ENCODE assay signal across 8 cellular contexts in genomic region chr1:148679050-148679786, GRCh38.
DNase-seq lines count a peak whose midpoint lies in the region; ATAC-seq and TF ChIP-seq lines count a peak whose summit lies in the region.
"Not testable (repeated sequence)": the region's sequence is repeated elsewhere in the genome, so short reads cannot be mapped to it uniquely, and the experiment has no call there.

No MANE protein-coding gene starts in this region.

- DNase-seq in HT1080 (ENCODE audit: low read depth) (peak; percentile 39), coronary artery (ENCODE audit: low spot score) (peak; percentile 76), right atrium auricular region (ENCODE audit: low spot score) (peak; percentile 57)
- peak; percentile 35 to 40 for DNase-seq in activated T-cell treated with anti-CD3 and anti-CD28 coated beads, Interleukin-2, amount 50 U/mL, for 72 hours
- DNase-seq in naive thymus-derived CD8-positive, alpha-beta T cell: peak in 7 of 10 donors; percentile 1 to 60 (median 31)
- peak; percentile 24 for DNase-seq in stimulated activated CD8-positive, alpha-beta memory T cell treated with anti-CD3 and anti-CD28 coated beads, Interleukin-12 subunit alpha, Interleukin-12 subunit beta, amount 100 ng/mL, for 4 hours (ENCODE audit: low read depth)

- peak overlapping the region; percentile 73 to 84 for H3K4me3 Mint-ChIP-seq in activated T-cell treated with anti-CD3 and anti-CD28 coated beads, Interleukin-2, amount 50 U/mL, for 72 hours
- H3K4me3 Mint-ChIP-seq in naive thymus-derived CD8-positive, alpha-beta T cell: peak overlapping the region in 5 of 10 donors; percentile 53 to 81 (median 75)

- not testable (repeated sequence) for H3K4me1 ChIP-seq in right atrium auricular region

- H3K27ac ChIP-seq in C4-2B (peak overlapping the region; percentile 79), coronary artery (peak overlapping the region in 1 of 2 donors; percentile 93), right atrium auricular region (peak overlapping the region in 1 of 2 donors; percentile 75)

- not testable (repeated sequence) for H3K4me1 Mint-ChIP-seq in activated T-cell treated with anti-CD3 and anti-CD28 coated beads, Interleukin-2, amount 50 U/mL, for 72 hours (ENCODE audit: low read depth); naive thymus-derived CD8-positive, alpha-beta T cell

- H3K27me3 ChIP-seq in right atrium auricular region: not testable (repeated sequence)

- H3K9me3 ChIP-seq in right atrium auricular region: not testable (repeated sequence)

- not testable (repeated sequence) for H3K36me3 Mint-ChIP-seq in activated T-cell treated with anti-CD3 and anti-CD28 coated beads, Interleukin-2, amount 50 U/mL, for 72 hours (ENCODE audit: insufficient read depth in 2 of 2); naive thymus-derived CD8-positive, alpha-beta T cell

- peak; percentile 56; the same call in 2 of the 3 replicates for ATAC-seq in SK-N-SH treated with all-trans-retinoic acid at 6 μM for 48 hours
- peak; percentile 53 to 75 for ATAC-seq in activated T-cell treated with anti-CD3 and anti-CD28 coated beads, Interleukin-2, amount 50 U/mL, for 72 hours (replicated peaks in 1 of 2)
- peak; percentile 74 to 76 for ATAC-seq in naive thymus-derived CD8-positive, alpha-beta T cell

- TF ChIP-seq CTCF in C4-2B (conservative IDR thresholded peaks at IDR 0.05); coronary artery (IDR thresholded peaks at IDR 0.05); right atrium auricular region (IDR thresholded peaks at IDR 0.05): not testable (repeated sequence)

- H3K27ac Mint-ChIP-seq in activated T-cell treated with anti-CD3 and anti-CD28 coated beads, Interleukin-2, amount 50 U/mL, for 72 hours; naive thymus-derived CD8-positive, alpha-beta T cell: not testable (repeated sequence)

- POLR2A ChIA-PET in naive thymus-derived CD8-positive, alpha-beta T cell (lab: Charles Lee): not testable (repeated sequence)

- H3K4me3 ChIP-seq in coronary artery: peak overlapping the region; percentile 83
- peak overlapping the region in 1 of 2 donors; percentile 61 for H3K4me3 ChIP-seq in right atrium auricular region

- not testable (repeated sequence) for H3K36me3 ChIP-seq in right atrium auricular region

- H3K27me3 Mint-ChIP-seq in activated T-cell treated with anti-CD3 and anti-CD28 coated beads, Interleukin-2, amount 50 U/mL, for 72 hours (ENCODE audit: low read depth); naive thymus-derived CD8-positive, alpha-beta T cell: not testable (repeated sequence)

- not testable (repeated sequence) for H3K9me3 Mint-ChIP-seq in activated T-cell treated with anti-CD3 and anti-CD28 coated beads, Interleukin-2, amount 50 U/mL, for 72 hours; naive thymus-derived CD8-positive, alpha-beta T cell

Comparison
In these comparisons a context has a peak if more than half of its experiments do, and no peak if none do; other contexts are left out.
1. DNase-seq: peak in every context shown above with its lines; median percentile 76 in coronary artery; 57 in right atrium auricular region; 39 in HT1080; 38 in activated T-cell treated with anti-CD3 and anti-CD28 coated beads, Interleukin-2, amount 50 U/mL, for 72 hours; 31 in naive thymus-derived CD8-positive, alpha-beta T cell; 24 in stimulated activated CD8-positive, alpha-beta memory T cell treated with anti-CD3 and anti-CD28 coated beads, Interleukin-12 subunit alpha, Interleukin-12 subunit beta, amount 100 ng/mL, for 4 hours.